ENCODE assay signal across 8 cellular contexts in genomic region chr19:13430790-13431582, GRCh38.
DNase-seq lines count a peak whose midpoint lies in the region; ATAC-seq, FAIRE-seq and TF ChIP-seq lines count a peak whose summit lies in the region.

No MANE protein-coding gene starts in this region.

- ATAC-seq in memory B cell (ENCODE audit: low read depth) (no peak), GM21619 (IDR thresholded peaks at IDR 0.05; ENCODE audit: unreplicated experiment) (no peak)

- BruUV-seq in Caco-2 (replicated peaks; lab: Mats Ljungman, UMichigan), result no TSS peak

- no peaks in the 10 kb centered on the region for H3K4me1 ChIP-seq in Caco-2

- POLR2A ChIA-PET in Caco-2 (lab: Charles Lee), result no interaction called here

- H3K36me3 Mint-ChIP-seq in Caco-2 (ENCODE audit: insufficient read depth, unreplicated experiment) (no peaks in the 10 kb centered on the region), memory B cell (no peaks in the 10 kb centered on the region)

- peak; percentile 52 to 69 for TF ChIP-seq CTCF in Caco-2 (IDR thresholded peaks at IDR 0.05; ENCODE audit: insufficient read depth in 1 of 2, low read depth in 1 of 2, low read length in 1 of 2, severe bottlenecking in 1 of 2, unreplicated experiment in 1 of 2)
- TF ChIP-seq CTCF in cardiac fibroblast (IDR thresholded peaks at IDR 0.05; ENCODE audit: low read depth, low read length), result peak; percentile 94

- H3K4me1 Mint-ChIP-seq in Caco-2 (ENCODE audit: low read depth, unreplicated experiment) (no peaks in the 10 kb centered on the region), memory B cell (peaks cover 2% of the 10 kb centered on the region)

- no peaks in the 10 kb centered on the region for H3K9me3 ChIP-seq in Caco-2

- no peaks in the 10 kb centered on the region for H3K36me3 ChIP-seq in Caco-2 (ENCODE audit: control insufficient read depth, insufficient read depth, low read length)

- H3K9me3 Mint-ChIP-seq in Caco-2 (ENCODE audit: unreplicated experiment), result no peaks in the 10 kb centered on the region
- H3K9me3 Mint-ChIP-seq in memory B cell, result peaks cover 4% of the 10 kb centered on the region

- H3K4me3 Mint-ChIP-seq in Caco-2 (ENCODE audit: unreplicated experiment), result no peak overlapping the region
- no peak overlapping the region for H3K4me3 Mint-ChIP-seq in memory B cell

- H3K4me3 ChIP-seq in Caco-2 (ENCODE audit: low read depth, low read length) (no peak overlapping the region), cardiac fibroblast (replicated peaks in 1 of 2; ENCODE audit: low read depth in 2 of 2, low read length in 2 of 2) (no peak overlapping the region)

- intact Hi-C loops in Caco-2 (cut with micrococcal nuclease; ENCODE audit: unreplicated experiment), result loop anchor here (1.0 kb wide), 1 partner anchor 154 kb away; no protein-coding TSS in a partner anchor

- H3K27me3 ChIP-seq in Caco-2 (replicated peaks; ENCODE audit: control insufficient read depth, insufficient read depth, low read length), result no peaks in the 10 kb centered on the region

- DNase-seq in Caco-2 (peak; percentile 38 to 47), HTR-8/SVneo (ENCODE audit: insufficient read length, low spot score) (peak; percentile 64), UCSD-AML1 (lab: John Stamatoyannopoulos, UW; ENCODE audit: unreplicated experiment) (peak; percentile 38), cardiac fibroblast (ENCODE audit: low read depth in 2 of 2) (peak; percentile 67), memory B cell (ENCODE audit: low spot score in 2 of 2) (peak; percentile 11 to 31), MV-4-11 (lab: John Stamatoyannopoulos, UW) (no peak)
- DNase-seq in stimulated activated naive CD4-positive, alpha-beta T cell treated with Interleukin-2 at 50 U/mL for 16 hours (lab: John Stamatoyannopoulos, UW), result peak; percentile 37

- FAIRE-seq in HTR-8/SVneo (lab: Jason Lieb, UNC), result no peak

- H3K27me3 Mint-ChIP-seq in Caco-2 (ENCODE audit: insufficient read depth, unreplicated experiment) (no peaks in the 10 kb centered on the region), memory B cell (peaks cover 10% of the 10 kb centered on the region)

- H3K27ac Mint-ChIP-seq in Caco-2 (ENCODE audit: unreplicated experiment) (no peak overlapping the region), memory B cell (no peak overlapping the region)

- CTCF ChIA-PET in Caco-2 (lab: Charles Lee), result no interaction called here
